ENCODE assay signal across 22 cellular contexts in genomic region chr4:1690698-1691097, GRCh38. TPM values are rescaled to one million over a fixed set of nuclear protein-coding genes. Genes with fewer than 3 reads are reported as not detected.
DNase-seq lines count a peak whose midpoint lies in the region; ATAC-seq, FAIRE-seq and TF ChIP-seq lines count a peak whose summit lies in the region.
"Had no signal": no experiment of that assay in that cellular context is flagged by ENCODE, and none has a peak within 500 bp of the region (broad histone marks: within the 10 kb centered on the region; RNA-seq: fewer than 3 reads in every experiment).

No MANE protein-coding gene starts in this region.

- H3K27ac ChIP-seq in 22Rv1 (0 out of 2 replicates have a peak overlapping the region, but pooled peaks have one; percentile 13), K562 (ENCODE audit: extremely low read depth, low read depth, low read length) (no peak overlapping the region)
- H3K27ac ChIP-seq: GM23248, SJCRH30 had no signal

- no peak for DNase-seq in T-helper 17 cell
- no peak for DNase-seq in K562 (ENCODE audit: extremely low read depth in 1 of 4, low spot score in 3 of 4)
- DNase-seq in nephron progenitor cell: no peak
- no peak for DNase-seq in NK-92 (lab: John Stamatoyannopoulos, UW; ENCODE audit: unreplicated experiment)
- no peak for DNase-seq in HCEC 1CT
- DNase-seq: CD4-positive, CD25-positive, alpha-beta regulatory T cell; COR-L47; DMS 273 treated with DMSO at 0.1 percent for 48 hours; DMS79 treated with DMSO at 0.1 percent for 48 hours; GM23248; H9; IMR-90; NCI-H1105 treated with DMSO at 0.1 percent for 48 hours; NCI-H2029 treated with DMSO at 0.1 percent for 48 hours; NCI-H226; NCI-H510A treated with DMSO at 0.1 percent for 48 hours; NCI-H774; SJCRH30 had no signal

- H3K4me1 ChIP-seq in K562 (replicated peaks in 1 of 2; ENCODE audit: control insufficient read depth in 2 of 2, insufficient read depth in 2 of 2, low read length in 2 of 2): peaks cover 4 to 10% of the 10 kb centered on the region in 2 experiments; a peak in 3 of 5 replicates

- H3K79me2 ChIP-seq in K562 (ENCODE audit: control insufficient read depth, insufficient read depth, low read length): no peaks in the 10 kb centered on the region

- TF ChIP-seq POLR2A in K562 (conservative IDR thresholded peaks at IDR 0.05): peak; percentile 37; the same call in 1 of the 2 replicates

- peaks cover 53% of the 10 kb centered on the region for H3K36me3 ChIP-seq in K562 (ENCODE audit: control insufficient read depth, insufficient read depth, low read length)

- no peaks in the 10 kb centered on the region for H3K36me3 Mint-ChIP-seq in T-helper 17 cell (ENCODE audit: low read depth)
- peaks cover 45% of the 10 kb centered on the region for H3K36me3 Mint-ChIP-seq in nephron progenitor cell (ENCODE audit: low read depth)

- H3K27me3 Mint-ChIP-seq in T-helper 17 cell: no peaks in the 10 kb centered on the region
- no peaks in the 10 kb centered on the region for H3K27me3 Mint-ChIP-seq in nephron progenitor cell (ENCODE audit: low read depth, poor library complexity)
- H3K27me3 Mint-ChIP-seq: CD4-positive, CD25-positive, alpha-beta regulatory T cell had no signal

- H3K27me3 ChIP-seq in K562 (ENCODE audit: control insufficient read depth in 2 of 2, insufficient read depth in 2 of 2, low read length in 2 of 2): no peaks in the 10 kb centered on the region
- H3K27me3 ChIP-seq: SJCRH30 had no signal

- peaks cover 3% of the 10 kb centered on the region for H3K9me1 ChIP-seq in K562 (ENCODE audit: control insufficient read depth, insufficient read depth, low read length)

- in situ Hi-C loops in K562 (cut with MboI): no loop called here

- H2AFZ ChIP-seq in K562 (ENCODE audit: low read depth, low read length): no peak overlapping the region
- H2AFZ ChIP-seq: GM23248 had no signal

- no peak for TF ChIP-seq EP300 in K562 (IDR thresholded peaks at IDR 0.05; ENCODE audit: low read length)

- H3K9me3 ChIP-seq in T-helper 17 cell (ENCODE audit: control insufficient read depth, low read length, poor library complexity, severe bottlenecking) (no peaks in the 10 kb centered on the region), K562 (replicated peaks; ENCODE audit: control insufficient read depth, insufficient read depth, low read depth, low read length) (no peaks in the 10 kb centered on the region)
- H3K9me3 ChIP-seq: SJCRH30 had no signal

- intact Hi-C loops in K562 (cut with micrococcal nuclease): no loop called here

- H3K4me3 Mint-ChIP-seq in T-helper 17 cell (no peak overlapping the region), nephron progenitor cell (no peak overlapping the region)
- H3K4me3 Mint-ChIP-seq: CD4-positive, CD25-positive, alpha-beta regulatory T cell; H9 had no signal

- H3K9me3 Mint-ChIP-seq in nephron progenitor cell: no peaks in the 10 kb centered on the region
- H3K9me3 Mint-ChIP-seq: CD4-positive, CD25-positive, alpha-beta regulatory T cell; H9 had no signal

- TF ChIP-seq CTCF in 22Rv1 (IDR thresholded peaks at IDR 0.05) (no peak), K562 (IDR thresholded peaks at IDR 0.05 in 2 of 3, conservative IDR thresholded peaks at IDR 0.05 in 1 of 3; ENCODE audit: insufficient read depth in 2 of 3, low read depth in 1 of 3, low read length in 3 of 3) (no peak), nephron progenitor cell (IDR thresholded peaks at IDR 0.05) (no peak)

- ATAC-seq in T-helper 17 cell: no peak
- no peak for ATAC-seq in K562
- no peak for ATAC-seq in HG02678 (IDR thresholded peaks at IDR 0.05; ENCODE audit: unreplicated experiment)
- no peak for ATAC-seq in HG02759 (IDR thresholded peaks at IDR 0.05; ENCODE audit: unreplicated experiment)
- ATAC-seq: Panc1 had no signal

- H4K20me1 ChIP-seq in K562 (replicated peaks; ENCODE audit: control insufficient read depth, insufficient read depth, low read length): peaks cover 7% of the 10 kb centered on the region; the same call in 1 of the 2 replicates

- WGBS in K562 (ENCODE audit: insufficient coverage, low coverage, missing lambda C conversion rate): 100% methylated on average over 3 of the region's 3 CpGs

- no peak for FAIRE-seq in K562 (lab: Jason Lieb, UNC)

- CTCF ChIA-PET in K562 (lab: Yijun Ruan, JAX; ENCODE audit: low intra/inter-chr PET ratio): no interaction called here

- peak overlapping the region; percentile 24 for H3K27ac Mint-ChIP-seq in T-helper 17 cell
- peak overlapping the region; percentile 87 for H3K27ac Mint-ChIP-seq in nephron progenitor cell
- H3K27ac Mint-ChIP-seq: H9 had no signal

- no TSS peak for BruUV-seq in K562 (replicated peaks; lab: Mats Ljungman, UMichigan)

- no peak overlapping the region for H3K4me2 ChIP-seq in K562 (ENCODE audit: insufficient read depth, low read length)

- H3K4me1 Mint-ChIP-seq in T-helper 17 cell (peaks cover 5% of the 10 kb centered on the region), nephron progenitor cell (no peaks in the 10 kb centered on the region)

- no peak for TF ChIP-seq RAD21 in K562 (CRISPR knock-in tag; conservative IDR thresholded peaks at IDR 0.05 in 1 of 2, IDR thresholded peaks at IDR 0.05 in 1 of 2)

- no peak overlapping the region for H3K4me3 ChIP-seq in K562
- H3K4me3 ChIP-seq: GM23248, SJCRH30 had no signal

- POLR2A ChIA-PET in K562 (lab: Yijun Ruan, JAX): interaction anchor here (0.9 to 1.6 kb wide), 4 partner anchors 15 to 340 kb away, joined by 3 to 7 read pairs (median 4); partner anchors contain the start of gene SLBP

- H3K9ac ChIP-seq in K562 (ENCODE audit: insufficient read depth in 1 of 2, low read depth in 2 of 2, low read length in 2 of 2): no peak overlapping the region
- H3K9ac ChIP-seq: GM23248 had no signal

RNA-seq across cellular contexts. Expression of gene FAM53A, which starts 6.6 kb away (rescaled TPM):
- total RNA-seq in T-helper 17 cell (1 to 10 TPM; 2.4 to 3.1 TPM), K562 (2014; rRNA removed) (1.8 and 2.6 TPM in 2 replicates), K562 (2014; rRNA removed; fragmentation: Illumina TruSeq; extraction: Trizol) (0.76 TPM in 1 of 2 replicates, not detected in the other), K562 (2015; rRNA removed; fragmentation: Illumina TruSeq; extraction: Trizol) (1.1 TPM in 2 replicates), K562 (2021) (1.6 and 2.0 TPM in 2 replicates)
- total RNA-seq in K562 (2011; cell fraction: chromatin; rRNA removed; ENCODE audit: low replicate concordance): 3.4 and 8.9 TPM in 2 replicates
- 2.8 and 3.7 TPM in 2 replicates for total RNA-seq in K562 (2011; cell fraction: nucleolus; rRNA removed)
- total RNA-seq in K562 (2011; cell fraction: nucleoplasm; rRNA removed): 2.1 and 2.4 TPM in 2 replicates
- polyA plus RNA-seq in K562 (2011; rRNA removed) (0.53 and 1.3 TPM in 2 replicates), K562 (2014; fragmentation: Illumina TruSeq; extraction: Trizol) (0.62 and 1.4 TPM in 2 replicates), K562 (2014; fragmentation: Nextera tagmentation; extraction: Ambion mirVana) (not detected), K562 (2014; rRNA removed) (1.4 and 2.7 TPM in 2 replicates)
- polyA plus RNA-seq in K562 (2011; cell fraction: cytosol; rRNA removed): 1.7 and 2.5 TPM in 2 replicates
- 1.9 and 2.9 TPM in 2 replicates for polyA plus RNA-seq in K562 (2011; cell fraction: nucleus; rRNA removed)
- polyA plus RNA-seq in K562 (2012): 1.4 and 2.1 TPM in 2 replicates
- 0.45 and 1.1 TPM in 2 replicates for polyA minus RNA-seq in K562 (2011; rRNA and poly(A)+ RNA removed)
- 2.6 and 3.8 TPM in 2 replicates for polyA minus RNA-seq in K562 (2011; cell fraction: cytosol; rRNA and poly(A)+ RNA removed)
- 1.00 and 1.8 TPM in 2 replicates for polyA minus RNA-seq in K562 (2011; cell fraction: nucleus; rRNA and poly(A)+ RNA removed)

RNA-seq across cellular contexts. Expression of gene SLBP, which starts 21.4 kb away (rescaled TPM):
- total RNA-seq in T-helper 17 cell (10 to 100 TPM; 24.9 to 36.0 TPM), K562 (2014; rRNA removed) (185 and 221 TPM in 2 replicates), K562 (2014; rRNA removed; fragmentation: Illumina TruSeq; extraction: Trizol) (161 and 175 TPM in 2 replicates), K562 (2015; rRNA removed; fragmentation: Illumina TruSeq; extraction: Trizol) (148 and 164 TPM in 2 replicates), K562 (2021) (123 and 128 TPM in 2 replicates)
- 30.7 and 52.5 TPM in 2 replicates for total RNA-seq in K562 (2011; cell fraction: chromatin; rRNA removed; ENCODE audit: low replicate concordance)
- total RNA-seq in K562 (2011; cell fraction: nucleolus; rRNA removed): 27.1 and 28.9 TPM in 2 replicates
- 42.8 and 65.1 TPM in 2 replicates for total RNA-seq in K562 (2011; cell fraction: nucleoplasm; rRNA removed)
- polyA plus RNA-seq in K562 (2011; rRNA removed) (121 and 191 TPM in 2 replicates), K562 (2014; fragmentation: Illumina TruSeq; extraction: Trizol) (171 and 214 TPM in 2 replicates), K562 (2014; fragmentation: Nextera tagmentation; extraction: Ambion mirVana) (10 to 100 TPM; 49.4 to 81.8 TPM), K562 (2014; rRNA removed) (157 and 162 TPM in 2 replicates)
- polyA plus RNA-seq in K562 (2011; cell fraction: cytosol; rRNA removed): 86.2 and 92.0 TPM in 2 replicates
- 39.9 and 51.3 TPM in 2 replicates for polyA plus RNA-seq in K562 (2011; cell fraction: nucleus; rRNA removed)
- polyA plus RNA-seq in K562 (2012): 91.7 and 104 TPM in 2 replicates
- 103 and 121 TPM in 2 replicates for polyA minus RNA-seq in K562 (2011; rRNA and poly(A)+ RNA removed)
- polyA minus RNA-seq in K562 (2011; cell fraction: cytosol; rRNA and poly(A)+ RNA removed): 51.2 and 63.8 TPM in 2 replicates
- 14.9 and 23.8 TPM in 2 replicates for polyA minus RNA-seq in K562 (2011; cell fraction: nucleus; rRNA and poly(A)+ RNA removed)

RNA-seq across cellular contexts. Expression of gene TMEM129, which starts 30.4 kb away (rescaled TPM):
- 10 to 100 TPM; 18.4 to 18.5 TPM for total RNA-seq in T-helper 17 cell
- total RNA-seq in K562 (2011; cell fraction: chromatin; rRNA removed; ENCODE audit: low replicate concordance): 25.4 and 79.9 TPM in 2 replicates
- 85.2 and 91.1 TPM in 2 replicates for total RNA-seq in K562 (2011; cell fraction: nucleolus; rRNA removed)
- 51.7 and 55.1 TPM in 2 replicates for total RNA-seq in K562 (2011; cell fraction: nucleoplasm; rRNA removed)
- total RNA-seq in K562 (2014; rRNA removed): 34.3 and 44.0 TPM in 2 replicates
- 5.8 and 7.8 TPM in 2 replicates for total RNA-seq in K562 (2014; rRNA removed; fragmentation: Illumina TruSeq; extraction: Trizol)
- total RNA-seq in K562 (2015; rRNA removed; fragmentation: Illumina TruSeq; extraction: Trizol): 18.4 and 20.4 TPM in 2 replicates
- total RNA-seq in K562 (2021): 40.0 and 40.3 TPM in 2 replicates
- polyA plus RNA-seq in K562 (2011; rRNA removed): 17.9 and 28.9 TPM in 2 replicates
- 37.3 and 93.7 TPM in 2 replicates for polyA plus RNA-seq in K562 (2011; cell fraction: cytosol; rRNA removed)
- 100 and 135 TPM in 2 replicates for polyA plus RNA-seq in K562 (2011; cell fraction: nucleus; rRNA removed)
- polyA plus RNA-seq in K562 (2012): 23.2 and 37.4 TPM in 2 replicates
- 18.8 and 24.3 TPM in 2 replicates for polyA plus RNA-seq in K562 (2014; fragmentation: Illumina TruSeq; extraction: Trizol)
- polyA plus RNA-seq in K562 (2014; fragmentation: Nextera tagmentation; extraction: Ambion mirVana): under 1 TPM; 0.34 to 0.53 TPM
- polyA plus RNA-seq in K562 (2014; rRNA removed): 42.9 and 47.2 TPM in 2 replicates
- polyA minus RNA-seq in K562 (2011; rRNA and poly(A)+ RNA removed): 5.4 and 10.2 TPM in 2 replicates
- polyA minus RNA-seq in K562 (2011; cell fraction: cytosol; rRNA and poly(A)+ RNA removed): 23.7 and 31.6 TPM in 2 replicates
- 19.1 and 20.1 TPM in 2 replicates for polyA minus RNA-seq in K562 (2011; cell fraction: nucleus; rRNA and poly(A)+ RNA removed)

RNA-seq across cellular contexts. Expression of gene TACC3, which starts 30.6 kb away (rescaled TPM):
- total RNA-seq in T-helper 17 cell: 10 to 100 TPM; 73.4 to 91.8 TPM
- total RNA-seq in K562 (2011; cell fraction: chromatin; rRNA removed; ENCODE audit: low replicate concordance): 114 and 225 TPM in 2 replicates
- 114 and 126 TPM in 2 replicates for total RNA-seq in K562 (2011; cell fraction: nucleolus; rRNA removed)
- 94.5 and 103 TPM in 2 replicates for total RNA-seq in K562 (2011; cell fraction: nucleoplasm; rRNA removed)
- total RNA-seq in K562 (2014; rRNA removed): 66.3 and 80.2 TPM in 2 replicates
- 47.1 and 49.7 TPM in 2 replicates for total RNA-seq in K562 (2014; rRNA removed; fragmentation: Illumina TruSeq; extraction: Trizol)
- total RNA-seq in K562 (2015; rRNA removed; fragmentation: Illumina TruSeq; extraction: Trizol): 52.1 and 55.6 TPM in 2 replicates
- 112 and 122 TPM in 2 replicates for total RNA-seq in K562 (2021)
- polyA plus RNA-seq in K562 (2011; rRNA removed): 50.3 and 50.8 TPM in 2 replicates
- 45.2 and 61.0 TPM in 2 replicates for polyA plus RNA-seq in K562 (2011; cell fraction: cytosol; rRNA removed)
- polyA plus RNA-seq in K562 (2011; cell fraction: nucleus; rRNA removed): 150 and 212 TPM in 2 replicates
- polyA plus RNA-seq in K562 (2012): 93.9 and 100.0 TPM in 2 replicates
- polyA plus RNA-seq in K562 (2014; fragmentation: Illumina TruSeq; extraction: Trizol): 95.2 and 122 TPM in 2 replicates
- 1 to 10 TPM; 1.9 to 2.8 TPM for polyA plus RNA-seq in K562 (2014; fragmentation: Nextera tagmentation; extraction: Ambion mirVana)
- polyA plus RNA-seq in K562 (2014; rRNA removed): 90.1 and 102 TPM in 2 replicates
- 16.5 and 18.3 TPM in 2 replicates for polyA minus RNA-seq in K562 (2011; rRNA and poly(A)+ RNA removed)
- 37.4 and 55.6 TPM in 2 replicates for polyA minus RNA-seq in K562 (2011; cell fraction: cytosol; rRNA and poly(A)+ RNA removed)
- polyA minus RNA-seq in K562 (2011; cell fraction: nucleus; rRNA and poly(A)+ RNA removed): 40.5 and 49.1 TPM in 2 replicates
